ENCODE assay signal across 27 cellular contexts in genomic region chr10:91804126-91804510, GRCh38. TPM values are rescaled to one million over a fixed set of nuclear protein-coding genes. Genes with fewer than 3 reads are reported as not detected.
DNase-seq lines count a peak whose midpoint lies in the region; ATAC-seq and TF ChIP-seq lines count a peak whose summit lies in the region.
"Had no signal": no experiment of that assay in that cellular context is flagged by ENCODE, and none has a peak within 500 bp of the region (broad histone marks: within the 10 kb centered on the region; RNA-seq: fewer than 3 reads in every experiment).

No MANE protein-coding gene starts in this region.

- H3K4me1 ChIP-seq in liver (ENCODE audit: control insufficient read depth in 4 of 4, insufficient read depth in 4 of 4, low read length in 3 of 4): peaks cover 8 to 29% (median 21%) of the 10 kb centered on the region in 4 donors

- ATAC-seq in stimulated activated naive CD8-positive, alpha-beta T cell treated with anti-CD3 and anti-CD28 coated beads, Interleukin-15, amount 100 ng/mL, for 72 hours: peak; percentile 33
- ATAC-seq in stimulated activated naive CD8-positive, alpha-beta T cell treated with anti-CD3 and anti-CD28 coated beads, Interleukin-15, Interleukin-2, amounts not matched to agents 100 U/mL and 50 U/mL, for 24 hours: no peak
- no peak for ATAC-seq in GM21360 (IDR thresholded peaks at IDR 0.05; ENCODE audit: unreplicated experiment)
- ATAC-seq: esophagus mucosa, heart right ventricle, mucosa of descending colon, T-cell had no signal

- H3K4me3 Mint-ChIP-seq in stimulated activated naive CD8-positive, alpha-beta T cell treated with anti-CD3 and anti-CD28 coated beads, Interleukin-15, amount 100 ng/mL, for 72 hours: no peak overlapping the region
- no peak overlapping the region for H3K4me3 Mint-ChIP-seq in type B pancreatic cell
- H3K4me3 Mint-ChIP-seq: stimulated activated naive CD8-positive, alpha-beta T cell treated with anti-CD3 and anti-CD28 coated beads, Interleukin-15, Interleukin-2, amounts not matched to agents 100 ng/mL and 50 ng/mL, for 24 hours; T-cell had no signal

- TF ChIP-seq CTCF in NB4 (IDR thresholded peaks at IDR 0.05; ENCODE audit: low read depth, low read length): no peak
- TF ChIP-seq CTCF in liver (IDR thresholded peaks at IDR 0.05; ENCODE audit: low read depth, low read length, missing input control): no peak
- TF ChIP-seq CTCF in type B pancreatic cell (conservative IDR thresholded peaks at IDR 0.05): no peak

- H3K27me3 Mint-ChIP-seq in stimulated activated naive CD8-positive, alpha-beta T cell treated with anti-CD3 and anti-CD28 coated beads, Interleukin-15, amount 100 ng/mL, for 72 hours: no peaks in the 10 kb centered on the region
- H3K27me3 Mint-ChIP-seq in type B pancreatic cell: no peaks in the 10 kb centered on the region
- H3K27me3 Mint-ChIP-seq: stimulated activated naive CD8-positive, alpha-beta T cell treated with anti-CD3 and anti-CD28 coated beads, Interleukin-15, Interleukin-2, amounts not matched to agents 100 ng/mL and 50 ng/mL, for 24 hours; T-cell had no signal

- DNase-seq in stimulated activated naive CD8-positive, alpha-beta T cell treated with anti-CD3 and anti-CD28 coated beads, Interleukin-15, amount 100 ng/mL, for 72 hours: no peak
- no peak for DNase-seq in stimulated activated naive CD8-positive, alpha-beta T cell treated with anti-CD3 and anti-CD28 coated beads, Interleukin-15, Interleukin-2, amounts not matched to agents 100 U/mL and 50 U/mL, for 24 hours
- DNase-seq in NB4 (ENCODE audit: low read depth): no peak
- no peak for DNase-seq in type B pancreatic cell (ENCODE audit: extremely low spot score, unreplicated experiment)
- DNase-seq in activated CD4-positive, CD25-positive, alpha-beta regulatory T cell treated with anti-CD3 and anti-CD28 coated beads, Interleukin-2, amount 50 U/mL, for 72 hours: no peak
- no peak for DNase-seq in foreskin melanocyte
- DNase-seq: activated CD8-positive, alpha-beta memory T cell treated with anti-CD3 and anti-CD28 coated beads for 24 hours; activated T-cell treated with anti-CD3 and anti-CD28 coated beads, Interleukin-2, amount 50 U/mL, for 1 hour; amniotic stem cell; DMS 273 treated with DMSO at 0.1 percent for 48 hours; effector memory CD4-positive, alpha-beta T cell; foreskin fibroblast; HCEC 1CT; heart right ventricle; MM.1S; mucosa of descending colon; NCI-H1417; NCI-H2029 treated with DMSO at 0.1 percent for 48 hours; NCI-H226; NCI-H82; sigmoid colon; T-cell had no signal

- peaks cover 80% of the 10 kb centered on the region for H3K4me1 Mint-ChIP-seq in stimulated activated naive CD8-positive, alpha-beta T cell treated with anti-CD3 and anti-CD28 coated beads, Interleukin-15, amount 100 ng/mL, for 72 hours
- H3K4me1 Mint-ChIP-seq in type B pancreatic cell (ENCODE audit: unreplicated experiment): peaks cover 34% of the 10 kb centered on the region

- H3K27me3 ChIP-seq in liver (ENCODE audit: control insufficient read depth in 4 of 4, insufficient read depth in 4 of 4, low read length in 3 of 4): no peaks in the 10 kb centered on the region
- H3K27me3 ChIP-seq: heart right ventricle, sigmoid colon, vagina had no signal

- no peaks in the 10 kb centered on the region for H3K9me3 Mint-ChIP-seq in stimulated activated naive CD8-positive, alpha-beta T cell treated with anti-CD3 and anti-CD28 coated beads, Interleukin-15, amount 100 ng/mL, for 72 hours
- H3K9me3 Mint-ChIP-seq in type B pancreatic cell: peaks cover 9% of the 10 kb centered on the region
- H3K9me3 Mint-ChIP-seq: stimulated activated naive CD8-positive, alpha-beta T cell treated with anti-CD3 and anti-CD28 coated beads, Interleukin-15, Interleukin-2, amounts not matched to agents 100 ng/mL and 50 ng/mL, for 24 hours; T-cell had no signal

- no peak overlapping the region for H3K9ac ChIP-seq in liver (ENCODE audit: low read depth in 1 of 2, low read length in 2 of 2)

- H3K27ac ChIP-seq in liver (ENCODE audit: low read depth in 1 of 2, low read length in 2 of 2): no peak overlapping the region
- H3K27ac ChIP-seq: heart right ventricle, sigmoid colon, vagina had no signal

- no peaks in the 10 kb centered on the region for H3K9me3 ChIP-seq in liver (ENCODE audit: control insufficient read depth in 4 of 4, low read length in 3 of 4)
- H3K9me3 ChIP-seq: heart right ventricle, mucosa of descending colon, sigmoid colon, vagina had no signal

- TF ChIP-seq POLR2A in NB4 (IDR thresholded peaks at IDR 0.05; ENCODE audit: extremely low read depth, insufficient read length): no peak

- H3K27ac Mint-ChIP-seq in stimulated activated naive CD8-positive, alpha-beta T cell treated with anti-CD3 and anti-CD28 coated beads, Interleukin-15, amount 100 ng/mL, for 72 hours: peak overlapping the region in 1 of 2 donors; percentile 69
- H3K27ac Mint-ChIP-seq in type B pancreatic cell: peak overlapping the region; percentile 40
- H3K27ac Mint-ChIP-seq: stimulated activated naive CD8-positive, alpha-beta T cell treated with anti-CD3 and anti-CD28 coated beads, Interleukin-15, Interleukin-2, amounts not matched to agents 100 ng/mL and 50 ng/mL, for 24 hours; T-cell had no signal

- peaks cover 44% of the 10 kb centered on the region for H3K36me3 Mint-ChIP-seq in type B pancreatic cell

- peaks cover 0 to 5% (median under 1%) of the 10 kb centered on the region in 4 donors for H3K36me3 ChIP-seq in liver (ENCODE audit: control insufficient read depth in 4 of 4, insufficient read depth in 3 of 4, low read depth in 1 of 4, low read length in 3 of 4)
- H3K36me3 ChIP-seq: vagina had no signal

- H3K4me3 ChIP-seq in NB4 (ENCODE audit: low read depth, low read length) (peak overlapping the region; percentile 3), liver (ENCODE audit: low read depth in 1 of 3, low read length in 3 of 3) (no peak overlapping the region)
- H3K4me3 ChIP-seq: heart right ventricle, mucosa of descending colon, sigmoid colon, vagina had no signal

- TF ChIP-seq RAD21 in liver (IDR thresholded peaks at IDR 0.05): no peak

TF ChIP-seq in liver, 16 proteins besides CTCF, POLR2A, EP300 and RAD21:
- TF ChIP-seq FOXA1 (IDR thresholded peaks at IDR 0.05) (no peak), RXRA (IDR thresholded peaks at IDR 0.05) (peak; percentile 21 to 49), HNF4A (conservative IDR thresholded peaks at IDR 0.05) (peak in 1 of 2 donors; percentile 9)
- TF ChIP-seq, protein P1, sequence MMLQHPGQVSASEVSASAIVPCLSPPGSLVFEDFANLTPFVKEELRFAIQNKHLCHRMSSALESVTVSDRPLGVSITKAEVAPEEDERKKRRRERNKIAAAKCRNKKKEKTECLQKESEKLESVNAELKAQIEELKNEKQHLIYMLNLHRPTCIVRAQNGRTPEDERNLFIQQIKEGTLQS (IDR thresholded peaks at IDR 0.05): no peak
- TF ChIP-seq, protein P2, sequence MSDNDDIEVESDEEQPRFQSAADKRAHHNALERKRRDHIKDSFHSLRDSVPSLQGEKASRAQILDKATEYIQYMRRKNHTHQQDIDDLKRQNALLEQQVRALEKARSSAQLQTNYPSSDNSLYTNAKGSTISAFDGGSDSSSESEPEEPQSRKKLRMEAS (IDR thresholded peaks at IDR 0.05): no peak

RNA-seq across cellular contexts. Expression of gene TNKS2, which starts 5.9 kb away (rescaled TPM):
- total RNA-seq in liver: 10 to 100 TPM; 29.8 to 30.7 TPM
- 1 to 10 TPM; 5.2 to 6.7 TPM for polyA plus RNA-seq in liver
- total RNA-seq in type B pancreatic cell (ENCODE audit: low replicate concordance): 47.3 and 50.8 TPM in 2 replicates
